Comparison of ENCODE assay signal across 1 cellular context in the genomic region with DNA sequence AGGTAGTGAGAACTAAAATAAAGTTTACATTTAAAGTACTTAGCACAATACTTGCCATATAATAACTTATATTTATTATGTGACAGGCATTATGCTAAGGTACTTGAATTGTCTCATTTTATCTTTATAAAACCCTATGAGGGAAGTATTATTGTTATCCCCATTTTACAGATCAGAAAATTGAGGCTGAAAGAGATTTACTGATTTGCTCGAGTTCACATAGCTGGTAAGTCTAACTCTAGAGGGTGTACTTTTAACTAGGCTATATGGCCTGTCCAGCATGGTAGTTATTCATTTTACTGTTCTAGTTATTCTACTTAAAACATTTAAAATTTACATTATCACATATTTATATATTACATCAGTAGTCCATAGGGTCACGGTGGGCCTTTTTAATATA.
TF ChIP-seq lines count a peak whose summit lies in the region.

No MANE protein-coding gene starts in this region.

TF ChIP-seq in K562, 482 proteins besides CTCF, POLR2A, EP300 and RAD21 (continued from another document):
- TF ChIP-seq MGA (IDR thresholded peaks at IDR 0.05) (no peak), RBM25 (IDR thresholded peaks at IDR 0.05; ENCODE audit: low read depth, low read length, severe bottlenecking) (peak; percentile 82)
